Comparison of ENCODE assay signal across 3 cellular contexts in the genomic region with DNA sequence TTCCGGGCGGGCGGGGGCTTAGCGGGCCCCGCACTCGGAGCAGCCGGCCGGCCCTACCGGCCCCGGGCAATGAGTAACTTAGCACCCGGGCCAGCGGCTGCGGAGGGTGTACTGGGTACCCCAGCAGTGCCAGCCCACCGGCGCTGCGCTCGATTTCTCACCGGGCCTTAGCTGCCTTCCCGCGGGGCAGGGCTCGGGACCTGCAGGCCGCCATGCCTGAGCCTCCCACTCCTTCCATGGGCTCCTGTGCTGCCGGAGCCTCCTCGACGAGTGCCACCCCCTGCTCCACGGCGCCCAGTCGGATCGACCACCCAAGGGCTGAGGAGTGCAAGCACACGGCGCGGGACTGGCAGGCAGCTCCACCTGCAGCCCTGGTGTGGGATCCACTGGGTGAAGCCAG.
A peak's percentile ranks its signal among the peaks of the same experiment; 100 is the strongest.
DNase-seq lines count a peak whose midpoint lies in the region; FAIRE-seq and TF ChIP-seq lines count a peak whose summit lies in the region.
"Not testable (repeated sequence)": the region's sequence is repeated elsewhere in the genome, so short reads cannot be mapped to it uniquely, and the experiment has no call there.

No MANE protein-coding gene starts in this region.

- not testable (repeated sequence) for H3K4me3 ChIP-seq in kidney (ENCODE audit: low read length in 2 of 2)
- H3K4me3 ChIP-seq in testis = peak overlapping the region; percentile 34 to 38

- DNase-seq in ELF-1 (ENCODE audit: low read depth, low spot score) = peak; percentile 13
- peak; percentile 72 for DNase-seq in kidney
- not testable (repeated sequence) for DNase-seq in testis

- H3K27me3 ChIP-seq in testis = not testable (repeated sequence)

- not testable (repeated sequence) for FAIRE-seq in kidney (lab: Jason Lieb, UNC)

- not testable (repeated sequence) for H3K27ac ChIP-seq in kidney (ENCODE audit: low read depth in 2 of 2, low read length in 2 of 2); testis

- H3K9me3 ChIP-seq in kidney (ENCODE audit: control insufficient read depth in 1 of 2, low read length in 2 of 2); testis: not testable (repeated sequence)

- 87% methylated on average over 32 of the region's 32 CpGs; no CpG with 5 or more reads in 1 of the 2 donors for whole genome bisulfite sequencing in testis, 2 donors

- H3K36me3 ChIP-seq in kidney (ENCODE audit: control insufficient read depth in 1 of 2, insufficient read depth in 2 of 2, low read length in 2 of 2); testis (ENCODE audit: low read depth, missing control alignments): not testable (repeated sequence)

- TF ChIP-seq CTCF in kidney (IDR thresholded peaks at IDR 0.05; ENCODE audit: borderline replicate concordance, extremely low read depth, insufficient read depth); testis (IDR thresholded peaks at IDR 0.05): not testable (repeated sequence)

- TF ChIP-seq POLR2A in testis (IDR thresholded peaks at IDR 0.05) = not testable (repeated sequence)

- intact Hi-C loops in kidney (cut with DNase I); testis (cut with DNase I; ENCODE audit: low total_unique reads): not testable (repeated sequence)

- not testable (repeated sequence) for H3K4me1 ChIP-seq in kidney (ENCODE audit: control insufficient read depth in 1 of 2, insufficient read depth in 1 of 2, low read depth in 1 of 2, low read length in 2 of 2); testis

- H3K9ac ChIP-seq in kidney (ENCODE audit: low read length in 2 of 2) = not testable (repeated sequence)
